8 cellular contexts compared by ENCODE assay signal in genomic region chr11:70397983-70398833, GRCh38. TPM values are rescaled to one million over a fixed set of nuclear protein-coding genes. Genes with fewer than 3 reads are reported as not detected.
DNase-seq lines count a peak whose midpoint lies in the region; ATAC-seq, FAIRE-seq and TF ChIP-seq lines count a peak whose summit lies in the region.

Gene CTTN (plus strand): TSS chr11:70398529. CDS start chr11:70407298, 8,769 bp downstream.

- peak within 1 kb of the TSS; percentile 91 for H3K4me3 Mint-ChIP-seq in chondrocyte (ENCODE audit: unreplicated experiment)

- peaks cover 9 to 19% of the 10 kb centered on the region in 2 donors for H3K4me1 ChIP-seq in kidney (ENCODE audit: control insufficient read depth in 1 of 2, insufficient read depth in 1 of 2, low read depth in 1 of 2, low read length in 2 of 2)

- peak within 1 kb of the TSS; percentile 97 for H3K27ac Mint-ChIP-seq in chondrocyte (ENCODE audit: unreplicated experiment)

- DNase-seq in ELF-1 (ENCODE audit: low read depth, low spot score) (peak; percentile 94), NCI-H446 (lab: John Stamatoyannopoulos, UW) (peak; percentile 63 to 94), chondrocyte (ENCODE audit: low spot score) (no peak), kidney (peak; percentile 94)
- DNase-seq in activated CD4-positive, alpha-beta T cell treated with anti-CD3 and anti-CD28 coated beads for 4 hours = peak; percentile 65 to 68
- peak; percentile 82 for DNase-seq in stimulated activated CD4-positive, alpha-beta T cell treated with anti-CD3 and anti-CD28 coated beads, Interleukin-12 subunit alpha, Interleukin-12 subunit beta, amount 100 ng/mL, for 4 hours

- H3K27ac ChIP-seq in kidney (ENCODE audit: low read depth in 2 of 2, low read length in 2 of 2) = peak within 1 kb of the TSS; percentile 73 to 85

- TF ChIP-seq CTCF in chondrocyte (IDR thresholded peaks at IDR 0.05) (no peak), kidney (IDR thresholded peaks at IDR 0.05; ENCODE audit: borderline replicate concordance, extremely low read depth, insufficient read depth) (no peak)

- intact Hi-C loops in kidney (cut with DNase I) = no loop called here

- H3K9me3 ChIP-seq in kidney (ENCODE audit: control insufficient read depth in 1 of 2, low read length in 2 of 2) = no peaks in the 10 kb centered on the region

- peak within 1 kb of the TSS; percentile 79 to 85 for H3K4me3 ChIP-seq in kidney (ENCODE audit: low read length in 2 of 2)

- H3K36me3 Mint-ChIP-seq in chondrocyte (ENCODE audit: low read depth) = peaks cover 2% of the 10 kb centered on the region

- H3K4me1 Mint-ChIP-seq in chondrocyte (ENCODE audit: low read depth) = peaks cover 39% of the 10 kb centered on the region

- peak; percentile 41 for ATAC-seq in HG03108 (IDR thresholded peaks at IDR 0.05; ENCODE audit: unreplicated experiment)
- ATAC-seq in GM18870 (IDR thresholded peaks at IDR 0.05; ENCODE audit: unreplicated experiment) = no peak

- no peaks in the 10 kb centered on the region for H3K27me3 Mint-ChIP-seq in chondrocyte (ENCODE audit: low read depth)

- peaks cover 0 to 2% of the 10 kb centered on the region in 2 donors for H3K36me3 ChIP-seq in kidney (ENCODE audit: control insufficient read depth in 1 of 2, insufficient read depth in 2 of 2, low read length in 2 of 2)

- peak within 1 kb of the TSS; percentile 73 to 86 for H3K9ac ChIP-seq in kidney (ENCODE audit: low read length in 2 of 2)

- no peak for FAIRE-seq in kidney (lab: Jason Lieb, UNC)

- H3K9me3 Mint-ChIP-seq in chondrocyte (ENCODE audit: low read depth) = no peaks in the 10 kb centered on the region

RNA-seq across cellular contexts. Expression of gene CTTN, which starts in this region (rescaled TPM):
- total RNA-seq in chondrocyte = 290 to 314 TPM (median 307 TPM) in 3 replicates
- total RNA-seq in kidney = 316 TPM
- polyA plus RNA-seq in kidney (ENCODE audit: insufficient read depth, low read depth, low replicate concordance) = 84.9 TPM
